In the genomic region with DNA sequence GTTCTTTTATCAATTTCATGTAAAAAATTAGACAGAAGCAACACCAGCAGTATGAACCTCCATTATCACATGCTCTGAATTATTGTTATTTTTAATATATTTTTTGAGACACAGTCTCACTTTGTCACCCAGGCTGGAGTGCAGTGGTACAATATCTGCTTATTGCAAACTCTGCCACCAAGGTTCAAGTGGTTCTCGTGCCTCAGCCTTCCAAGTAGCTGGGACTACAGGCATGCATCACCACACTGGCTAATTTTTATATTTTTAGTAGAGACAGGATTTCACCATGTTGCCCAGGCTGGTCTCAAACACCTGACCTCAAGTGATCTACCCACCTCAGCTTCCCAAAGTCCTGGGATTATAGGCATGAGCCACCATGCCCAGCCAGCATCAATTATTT, we compare ENCODE assay signal across 10 cellular contexts. TPM values are rescaled to one million over a fixed set of nuclear protein-coding genes. Genes with fewer than 3 reads are reported as not detected.
"Had no signal": no experiment of that assay in that cellular context is flagged by ENCODE, and none has a peak within 500 bp of the region (broad histone marks: within the 10 kb centered on the region; RNA-seq: fewer than 3 reads in every experiment).

No MANE protein-coding gene starts in this region.

RNA-seq across cellular contexts. Expression of gene ISL2, which starts 42.1 kb away (rescaled TPM):
- total RNA-seq: activated naive CD4-positive, alpha-beta T cell treated with anti-CD3 and anti-CD28 coated beads for 36 hours; activated naive CD4-positive, alpha-beta T cell treated with anti-CD3 and anti-CD28 coated beads, Interleukin-2, amount 50 U/mL, for 72 hours; activated naive CD8-positive, alpha-beta T cell treated with anti-CD3 and anti-CD28 coated beads, Interleukin-2, amount 10 ng/mL, durations not matched to agents 7 days and 5 days; aorta; ascending aorta; body of pancreas; cardiac muscle cell; cardiac septum; cerebellum; chondrocyte had no signal
